Comparison of ENCODE assay signal across 1 cellular context in genomic region chr6:166587631-166588413, GRCh38.
TF ChIP-seq lines count a peak whose summit lies in the region.

No MANE protein-coding gene starts in this region.

TF ChIP-seq in GM23338, 12 proteins besides CTCF, POLR2A, EP300 and RAD21:
- TF ChIP-seq ETS1 (IDR thresholded peaks at IDR 0.05) (no peak), POLR2AphosphoS5 (IDR thresholded peaks at IDR 0.05; ENCODE audit: low read depth) (no peak), NANOG (IDR thresholded peaks at IDR 0.05; ENCODE audit: borderline replicate concordance) (no peak), EZH2phosphoT487 (IDR thresholded peaks at IDR 0.05; ENCODE audit: unreplicated experiment) (no peak), CREB1 (CRISPR knock-in tag; IDR thresholded peaks at IDR 0.05; ENCODE audit: low read depth) (no peak), REST (IDR thresholded peaks at IDR 0.05; ENCODE audit: unreplicated experiment) (no peak), JUNB (IDR thresholded peaks at IDR 0.05; ENCODE audit: unreplicated experiment) (no peak), ZNF462 (CRISPR knock-in tag; IDR thresholded peaks at IDR 0.05) (no peak), ZNF114 (CRISPR knock-in tag; IDR thresholded peaks at IDR 0.05) (no peak), STAT1 (IDR thresholded peaks at IDR 0.05; ENCODE audit: unreplicated experiment) (no peak), EZH2 (IDR thresholded peaks at IDR 0.05; ENCODE audit: low read depth, unreplicated experiment) (no peak), ZNF331 (CRISPR knock-in tag; IDR thresholded peaks at IDR 0.05; ENCODE audit: low read depth) (no peak)
TF ChIP-seq in GM23338: peak in this region for 0.
